16 cellular contexts compared by ENCODE assay signal in the genomic region with DNA sequence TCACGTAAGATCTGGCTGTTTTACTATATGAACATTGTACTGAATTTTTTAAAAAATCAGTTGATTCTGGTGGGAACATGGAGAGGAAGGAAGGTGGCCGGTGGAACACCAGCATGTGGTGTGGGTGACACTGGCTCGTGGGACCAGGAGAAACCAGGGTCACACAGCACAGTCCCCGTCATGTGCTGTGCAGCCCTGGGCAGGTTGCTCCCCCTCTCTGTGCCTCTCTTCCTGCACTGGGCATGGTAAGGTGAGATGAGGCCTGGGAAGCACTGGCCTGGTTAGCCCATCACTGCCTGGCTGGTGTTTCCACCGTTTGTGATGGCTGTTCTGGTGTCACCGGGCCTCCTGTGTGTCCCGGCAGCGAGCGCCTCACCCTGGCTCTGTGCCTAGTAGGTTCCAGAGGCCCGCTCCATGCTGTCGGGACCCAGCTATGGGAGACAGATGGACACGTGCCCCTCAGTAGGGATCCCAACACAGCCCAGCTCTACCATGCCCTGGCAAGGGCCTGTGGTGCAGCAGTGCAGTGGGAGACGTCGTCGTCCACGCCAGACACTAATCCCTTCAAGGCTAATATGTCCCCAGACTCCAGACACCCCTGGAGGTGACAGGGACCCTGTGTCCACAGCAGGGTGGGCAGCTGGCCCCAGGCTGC.
DNase-seq lines count a peak whose midpoint lies in the region; ATAC-seq and TF ChIP-seq lines count a peak whose summit lies in the region.
"Had no signal": no experiment of that assay in that cellular context is flagged by ENCODE, and none has a peak within 500 bp of the region (broad histone marks: within the 10 kb centered on the region; RNA-seq: fewer than 3 reads in every experiment).

No MANE protein-coding gene starts in this region.

- peak overlapping the region; percentile 2 for H2BK120ac ChIP-seq in mesenchymal stem cell (ENCODE audit: low read depth, low read length)

- no peaks in the 10 kb centered on the region for H4K20me1 ChIP-seq in osteoblast (ENCODE audit: insufficient read depth, low read length)

- no peak overlapping the region for H3K9ac ChIP-seq in mesenchymal stem cell (ENCODE audit: low read length)

- H3K4me3 Mint-ChIP-seq in WTC11, result no peak overlapping the region
- H3K4me3 Mint-ChIP-seq: CD8-positive, alpha-beta T cell had no signal

- H3K27ac ChIP-seq in mesenchymal stem cell (ENCODE audit: low read length, poor library complexity, severe bottlenecking) (no peak overlapping the region), osteoblast (ENCODE audit: low read depth, low read length) (no peak overlapping the region), prostate gland (no peak overlapping the region)
- H3K27ac ChIP-seq: C4-2B, HL-60 had no signal

- H3K14ac ChIP-seq in mesenchymal stem cell (ENCODE audit: low read length in 2 of 2), result no peak overlapping the region

- intact Hi-C loops in prostate gland (cut with DNase I), result no loop called here

- no peak for TF ChIP-seq CTCF in WTC11 (IDR thresholded peaks at IDR 0.05)
- TF ChIP-seq CTCF in osteoblast (IDR thresholded peaks at IDR 0.05; ENCODE audit: extremely low read depth, low read depth, low read length), result no peak
- TF ChIP-seq CTCF in prostate gland (IDR thresholded peaks at IDR 0.05), result no peak

- POLR2A ChIA-PET in WTC11 (lab: Charles Lee), result no interaction called here

- H3K4me1 ChIP-seq in mesenchymal stem cell (ENCODE audit: control insufficient read depth, insufficient read depth, low read depth, low read length) (peaks cover under 1% of the 10 kb centered on the region), osteoblast (ENCODE audit: insufficient read depth, low read length) (peaks cover 5% of the 10 kb centered on the region), prostate gland (replicated peaks) (no peaks in the 10 kb centered on the region)
- H3K4me1 ChIP-seq: BE2C had no signal

- peak overlapping the region; percentile 15 to 22 for H2BK12ac ChIP-seq in mesenchymal stem cell (ENCODE audit: low read length in 2 of 2)

- no peak overlapping the region for H3K4ac ChIP-seq in mesenchymal stem cell (ENCODE audit: low read depth in 1 of 2, low read length in 2 of 2)

- no peak for TF ChIP-seq POLR2A in prostate gland (IDR thresholded peaks at IDR 0.05)

- H3K18ac ChIP-seq in mesenchymal stem cell (ENCODE audit: low read depth in 1 of 2, low read length in 2 of 2), result peak overlapping the region in 1 of 2 experiments; percentile 1

- H3K9me3 ChIP-seq in mesenchymal stem cell (ENCODE audit: control insufficient read depth, low read length) (peaks cover 15% of the 10 kb centered on the region), osteoblast (ENCODE audit: low read depth, low read length) (peaks cover 2% of the 10 kb centered on the region), prostate gland (no peaks in the 10 kb centered on the region)
- H3K9me3 ChIP-seq: BE2C had no signal

- 94% methylated on average over 16 of the region's 16 CpGs for WGBS in mesenchymal stem cell
- WGBS in prostate gland, result 93% methylated on average over 12 of the region's 16 CpGs

- ATAC-seq in WTC11, result no peak
- ATAC-seq in GM21529 (IDR thresholded peaks at IDR 0.05; ENCODE audit: unreplicated experiment), result no peak
- ATAC-seq: CD8-positive, alpha-beta T cell; HCT116 had no signal

- H3K79me2 ChIP-seq in osteoblast (ENCODE audit: insufficient read depth, low read length), result no peaks in the 10 kb centered on the region

- H3K36me3 ChIP-seq in mesenchymal stem cell (ENCODE audit: control insufficient read depth in 1 of 2, insufficient read depth in 2 of 2, low read depth in 1 of 2, low read length in 2 of 2) (no peaks in the 10 kb centered on the region), osteoblast (ENCODE audit: insufficient read depth, low read length) (no peaks in the 10 kb centered on the region), prostate gland (no peaks in the 10 kb centered on the region)
- H3K36me3 ChIP-seq: BE2C had no signal

- H3K27me3 Mint-ChIP-seq in WTC11 (ENCODE audit: low read depth), result peaks cover 5% of the 10 kb centered on the region; the same call in 1 of the 2 replicates

- peaks cover 30% of the 10 kb centered on the region for H3K9me3 Mint-ChIP-seq in WTC11

- CTCF ChIA-PET in WTC11 (lab: Charles Lee), result no interaction called here

- H2BK15ac ChIP-seq in mesenchymal stem cell (ENCODE audit: low read depth, poor library complexity, severe bottlenecking), result no peak overlapping the region

- H4K8ac ChIP-seq in mesenchymal stem cell (ENCODE audit: low read length), result no peak overlapping the region

- peaks cover 0 to 18% of the 10 kb centered on the region in 2 experiments for H3K27me3 ChIP-seq in mesenchymal stem cell (ENCODE audit: control insufficient read depth in 1 of 2, insufficient read depth in 1 of 2, low read length in 2 of 2)
- no peaks in the 10 kb centered on the region for H3K27me3 ChIP-seq in osteoblast (ENCODE audit: insufficient read depth, low read length)
- no peaks in the 10 kb centered on the region for H3K27me3 ChIP-seq in prostate gland (replicated peaks; ENCODE audit: insufficient read depth)
- H3K27me3 ChIP-seq: BE2C had no signal

- H2AK5ac ChIP-seq in mesenchymal stem cell (ENCODE audit: low read length, severe bottlenecking), result no peak overlapping the region

- H2AFZ ChIP-seq in mesenchymal stem cell (ENCODE audit: low read depth, low read length), result no peak overlapping the region
- H2AFZ ChIP-seq in osteoblast (ENCODE audit: low read length), result no peak overlapping the region

- no peak overlapping the region for H2BK5ac ChIP-seq in mesenchymal stem cell (ENCODE audit: low read depth, low read length, poor library complexity, severe bottlenecking)

- peaks cover 13% of the 10 kb centered on the region for H3K36me3 Mint-ChIP-seq in WTC11
- H3K36me3 Mint-ChIP-seq: CD8-positive, alpha-beta T cell had no signal

- H3K4me3 ChIP-seq in mesenchymal stem cell (ENCODE audit: insufficient read depth in 1 of 2, low read depth in 1 of 2, low read length in 2 of 2) (no peak overlapping the region), osteoblast (ENCODE audit: insufficient read depth, low read length) (no peak overlapping the region), prostate gland (no peak overlapping the region)

- H3K4me1 Mint-ChIP-seq in WTC11, result 0 out of 2 replicates have a peak, but pooled peaks cover under 1% of the 10 kb centered on the region

- H3K23ac ChIP-seq in mesenchymal stem cell (ENCODE audit: low read length in 2 of 2), result no peak overlapping the region

- H3K4me2 ChIP-seq in mesenchymal stem cell (ENCODE audit: low read length, poor library complexity, severe bottlenecking) (no peak overlapping the region), osteoblast (ENCODE audit: insufficient read depth, low read length) (no peak overlapping the region)

- DNase-seq in WTC11 (ENCODE audit: low spot score), result no peak
- no peak for DNase-seq in mesenchymal stem cell
- DNase-seq in osteoblast (ENCODE audit: insufficient read length, low spot score, missing footprints), result peak; percentile 55
- DNase-seq in MV-4-11 (lab: John Stamatoyannopoulos, UW), result no peak
- no peak for DNase-seq in prostate gland (ENCODE audit: low spot score)
- DNase-seq in NCI-H146 treated with DMSO at 0.1 percent for 48 hours (lab: John Stamatoyannopoulos, UW; ENCODE audit: unreplicated experiment), result no peak
- DNase-seq: BE2C; CD8-positive, alpha-beta T cell; COR-L47; DMS153; DMS79 treated with DMSO at 0.1 percent for 48 hours; GDM1 had no signal

- H3K79me1 ChIP-seq in mesenchymal stem cell (replicated peaks; ENCODE audit: low read length, poor library complexity, severe bottlenecking), result no peaks in the 10 kb centered on the region

- peak overlapping the region; percentile 6 for H4K91ac ChIP-seq in mesenchymal stem cell (ENCODE audit: low read length)

- H3K27ac Mint-ChIP-seq in WTC11, result no peak overlapping the region
- H3K27ac Mint-ChIP-seq: CD8-positive, alpha-beta T cell had no signal

TF ChIP-seq in WTC11, 78 proteins besides CTCF, POLR2A, EP300 and RAD21:
- TF ChIP-seq IRF2 (CRISPR knock-in tag; IDR thresholded peaks at IDR 0.05; ENCODE audit: borderline replicate concordance, low read depth) (no peak), ZNF121 (CRISPR knock-in tag; IDR thresholded peaks at IDR 0.05) (0 out of 2 replicates have a peak, but pooled peaks have one; percentile 10)
TF ChIP-seq in WTC11: peak in this region for 1.
